Comparison of ENCODE assay signal across 28 cellular contexts in the genomic region with DNA sequence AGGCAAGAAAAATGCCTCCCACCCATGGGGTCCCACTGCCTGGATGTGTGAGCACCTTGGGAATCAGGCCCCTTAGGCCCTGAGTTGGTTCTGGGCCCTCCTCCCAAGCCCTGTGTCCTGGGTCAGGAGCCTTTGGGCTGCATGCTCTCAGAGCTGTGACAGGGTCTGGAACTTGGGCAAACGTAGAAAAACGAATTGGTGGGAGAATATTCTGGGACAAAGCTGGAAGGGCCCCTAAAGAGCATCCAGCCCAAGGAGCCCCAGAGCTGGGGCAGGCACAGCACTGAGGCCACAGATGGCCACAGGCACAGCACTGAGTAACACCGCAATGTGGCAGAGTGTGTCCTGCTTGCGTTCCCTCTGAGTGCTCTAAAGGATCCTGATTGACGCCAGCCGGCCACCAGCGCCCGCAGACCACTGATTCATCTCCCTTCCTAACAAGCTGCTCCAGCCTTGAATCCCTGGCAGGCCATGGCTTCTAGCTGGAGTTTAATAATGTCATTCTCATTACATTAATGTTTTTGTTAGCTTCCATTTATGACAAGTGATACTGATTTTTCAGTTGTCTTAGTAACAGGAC. TPM values are rescaled to one million over a fixed set of nuclear protein-coding genes. Genes with fewer than 3 reads are reported as not detected.
"Had no signal": no experiment of that assay in that cellular context is flagged by ENCODE, and none has a peak within 500 bp of the region (broad histone marks: within the 10 kb centered on the region; RNA-seq: fewer than 3 reads in every experiment).

No MANE protein-coding gene starts in this region.

- H3K27ac ChIP-seq: neutrophil, pancreas, tibial artery had no signal

- H3K27me3 ChIP-seq: neutrophil, pancreas had no signal

- H3K4me3 ChIP-seq: pancreas, tibial artery had no signal

- H3K4me1 Mint-ChIP-seq: activated naive CD8-positive, alpha-beta T cell treated with anti-CD3 and anti-CD28 coated beads, Interleukin-2, amount 50 U/mL, for 24 hours; mesothelial cell of epicardium had no signal

- H3K4me3 Mint-ChIP-seq: activated B cell treated with CpG ODN at 0.5 μM for 24 hours; activated naive CD8-positive, alpha-beta T cell treated with anti-CD3 and anti-CD28 coated beads, Interleukin-2, amount 50 U/mL, for 24 hours; activated T-helper 1 cell treated with anti-CD3 and anti-CD28 coated beads, Interleukin-12 subunit alpha, Interleukin-12 subunit beta, Interleukin-2, Interleukin-4 antibody, amounts not matched to agents 30 ng/mL and 10 ng/mL and 1 ng/mL, durations not matched to agents 14 hours and 24 hours and 36 hours; effector memory CD8-positive, alpha-beta T cell; mesothelial cell of epicardium; naive thymus-derived CD8-positive, alpha-beta T cell; stimulated activated effector memory CD8-positive, alpha-beta T cell treated with anti-CD3 and anti-CD28 coated beads, Interleukin-12 subunit alpha, Interleukin-12 subunit beta, amount 100 ng/mL, for 72 hours; stimulated activated naive CD8-positive, alpha-beta T cell treated with anti-CD3 and anti-CD28 coated beads, Interleukin-15, amount 100 ng/mL, for 72 hours; T-helper 1 cell treated with Interleukin-12 subunit alpha and Interleukin-12 subunit beta and Interleukin-4 antibody, amounts not matched to agents 30 μg/mL and 1 μg/mL, for 36 hours had no signal

- H3K36me3 Mint-ChIP-seq: mesothelial cell of epicardium; naive thymus-derived CD8-positive, alpha-beta T cell; stimulated activated effector memory CD8-positive, alpha-beta T cell treated with anti-CD3 and anti-CD28 coated beads, Interleukin-12 subunit alpha, Interleukin-12 subunit beta, amount 100 ng/mL, for 72 hours had no signal

- DNase-seq: activated B cell treated with CpG ODN at 0.5 μM for 24 hours; activated CD4-positive, alpha-beta T cell treated with anti-CD3 and anti-CD28 coated beads for 4 hours; activated CD4-positive, alpha-beta T cell treated with anti-CD3 and anti-CD28 coated beads, Interleukin-2, amount 50 U/mL, for 48 hours; activated gamma-delta T cell; activated naive CD4-positive, alpha-beta T cell treated with anti-CD3 and anti-CD28 coated beads, Interleukin-2, amount 50 U/mL, for 16 hours; activated naive CD8-positive, alpha-beta T cell treated with anti-CD3 and anti-CD28 coated beads, Interleukin-2, amount 50 U/mL, for 24 hours; activated T-cell treated with anti-CD3 and anti-CD28 coated beads for 4 hours; effector memory CD8-positive, alpha-beta T cell; foreskin melanocyte; hippocampal formation; kidney glomerular epithelial cell; left ventricle myocardium superior; mammary epithelial cell; stimulated activated CD4-positive, alpha-beta T cell treated with anti-CD3 and anti-CD28 coated beads, Interleukin-2, amount 100 ng/mL, for 24 hours; stimulated activated naive CD8-positive, alpha-beta T cell treated with anti-CD3 and anti-CD28 coated beads, Interleukin-15, amount 100 ng/mL, for 72 hours; T1000; tibial artery had no signal

- H3K9me3 Mint-ChIP-seq: activated B cell treated with CpG ODN at 0.5 μM for 24 hours; activated naive CD8-positive, alpha-beta T cell treated with anti-CD3 and anti-CD28 coated beads, Interleukin-2, amount 50 U/mL, for 24 hours; activated T-helper 1 cell treated with anti-CD3 and anti-CD28 coated beads, Interleukin-12 subunit alpha, Interleukin-12 subunit beta, Interleukin-2, Interleukin-4 antibody, amounts not matched to agents 30 ng/mL and 10 ng/mL and 1 ng/mL, durations not matched to agents 14 hours and 24 hours and 36 hours; effector memory CD8-positive, alpha-beta T cell; mesothelial cell of epicardium; naive thymus-derived CD8-positive, alpha-beta T cell; stimulated activated effector memory CD8-positive, alpha-beta T cell treated with anti-CD3 and anti-CD28 coated beads, Interleukin-12 subunit alpha, Interleukin-12 subunit beta, amount 100 ng/mL, for 72 hours; stimulated activated naive CD8-positive, alpha-beta T cell treated with anti-CD3 and anti-CD28 coated beads, Interleukin-15, amount 100 ng/mL, for 72 hours; T-helper 1 cell treated with Interleukin-12 subunit alpha and Interleukin-12 subunit beta and Interleukin-4 antibody, amounts not matched to agents 30 μg/mL and 1 μg/mL, for 36 hours had no signal

- ATAC-seq: activated naive CD8-positive, alpha-beta T cell treated with anti-CD3 and anti-CD28 coated beads, Interleukin-2, amount 50 U/mL, for 24 hours; effector memory CD8-positive, alpha-beta T cell; esophagus mucosa; left ventricle myocardium superior; naive thymus-derived CD8-positive, alpha-beta T cell; pancreas; right cardiac atrium; stimulated activated effector memory CD8-positive, alpha-beta T cell treated with anti-CD3 and anti-CD28 coated beads, Interleukin-12 subunit alpha, Interleukin-12 subunit beta, amount 100 ng/mL, for 72 hours; stimulated activated naive CD8-positive, alpha-beta T cell treated with anti-CD3 and anti-CD28 coated beads, Interleukin-15, amount 100 ng/mL, for 72 hours had no signal

- H3K36me3 ChIP-seq: neutrophil, pancreas, tibial artery had no signal

- H3K9me3 ChIP-seq: neutrophil, pancreas, tibial artery had no signal

- H3K27me3 Mint-ChIP-seq: activated naive CD8-positive, alpha-beta T cell treated with anti-CD3 and anti-CD28 coated beads, Interleukin-2, amount 50 U/mL, for 24 hours had no signal

- H3K4me1 ChIP-seq: pancreas, tibial artery had no signal

- H3K27ac Mint-ChIP-seq: activated B cell treated with CpG ODN at 0.5 μM for 24 hours; activated naive CD8-positive, alpha-beta T cell treated with anti-CD3 and anti-CD28 coated beads, Interleukin-2, amount 50 U/mL, for 24 hours; activated T-helper 1 cell treated with anti-CD3 and anti-CD28 coated beads, Interleukin-12 subunit alpha, Interleukin-12 subunit beta, Interleukin-2, Interleukin-4 antibody, amounts not matched to agents 30 ng/mL and 10 ng/mL and 1 ng/mL, durations not matched to agents 14 hours and 24 hours and 36 hours; mesothelial cell of epicardium; stimulated activated effector memory CD8-positive, alpha-beta T cell treated with anti-CD3 and anti-CD28 coated beads, Interleukin-12 subunit alpha, Interleukin-12 subunit beta, amount 100 ng/mL, for 72 hours; T-helper 1 cell treated with Interleukin-12 subunit alpha and Interleukin-12 subunit beta and Interleukin-4 antibody, amounts not matched to agents 30 μg/mL and 1 μg/mL, for 36 hours had no signal

RNA-seq across cellular contexts. Expression of a gene that starts 46.7 kb away (rescaled TPM):
- total RNA-seq: endothelial cell of umbilical vein, left ventricle myocardium superior, pulmonary artery endothelial cell, right cardiac atrium had no signal
